ENCODE assay signal across 21 cellular contexts in the genomic region with DNA sequence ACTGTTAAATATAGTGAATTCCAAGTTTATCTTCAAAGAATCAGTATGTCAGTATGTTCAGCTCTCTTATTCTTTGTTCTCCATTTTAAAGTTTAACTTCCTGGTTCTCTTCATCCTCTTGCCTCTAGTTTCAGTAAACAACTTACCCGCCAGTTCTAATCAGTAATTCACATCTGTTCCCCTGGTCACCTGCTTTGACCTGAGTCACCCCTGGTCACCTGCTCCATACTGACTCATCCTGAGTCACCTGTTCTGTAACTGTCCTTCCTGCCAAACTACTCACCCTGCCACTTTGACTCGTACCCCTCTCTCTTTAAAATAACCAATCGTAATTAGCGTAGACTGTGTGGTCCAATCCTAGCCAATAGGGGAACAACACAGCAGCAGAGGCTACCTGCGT.
DNase-seq lines count a peak whose midpoint lies in the region; ATAC-seq and TF ChIP-seq lines count a peak whose summit lies in the region.
"Had no signal": no experiment of that assay in that cellular context is flagged by ENCODE, and none has a peak within 500 bp of the region (broad histone marks: within the 10 kb centered on the region; RNA-seq: fewer than 3 reads in every experiment).

No MANE protein-coding gene starts in this region.

- no peaks in the 10 kb centered on the region for H3K36me3 Mint-ChIP-seq in type B pancreatic cell
- H3K36me3 Mint-ChIP-seq: CD4-positive, CD25-positive, alpha-beta regulatory T cell had no signal

- no peaks in the 10 kb centered on the region for H3K4me1 Mint-ChIP-seq in type B pancreatic cell (ENCODE audit: unreplicated experiment)
- H3K4me1 Mint-ChIP-seq: CD4-positive, CD25-positive, alpha-beta regulatory T cell had no signal

- no peaks in the 10 kb centered on the region for H3K27me3 ChIP-seq in aorta (ENCODE audit: control insufficient read depth in 1 of 2, insufficient read depth in 2 of 2, low read length in 1 of 2)
- H3K27me3 ChIP-seq: Peyer's patch, SJCRH30 had no signal

- no peak overlapping the region for H3K4me3 Mint-ChIP-seq in type B pancreatic cell
- H3K4me3 Mint-ChIP-seq: CD4-positive, CD25-positive, alpha-beta regulatory T cell; HFFc6 had no signal

- intact Hi-C loops in aorta (cut with DNase I): no loop called here

- H3K9me3 Mint-ChIP-seq in type B pancreatic cell: peaks cover 5% of the 10 kb centered on the region

- no peaks in the 10 kb centered on the region for H3K36me3 ChIP-seq in aorta (ENCODE audit: control insufficient read depth in 1 of 2, insufficient read depth in 2 of 2, low read length in 1 of 2)
- H3K36me3 ChIP-seq: Peyer's patch, SJCRH30 had no signal

- H3K27ac ChIP-seq in epithelial cell of prostate (peak overlapping the region; percentile 2), aorta (ENCODE audit: low read depth in 1 of 2, low read length in 2 of 2) (no peak overlapping the region)
- H3K27ac ChIP-seq: Peyer's patch, SJCRH30 had no signal

- peak overlapping the region; percentile 35 for H3K27ac Mint-ChIP-seq in type B pancreatic cell
- H3K27ac Mint-ChIP-seq: CD4-positive, CD25-positive, alpha-beta regulatory T cell; HFFc6 had no signal

- H3K9me3 ChIP-seq in aorta (ENCODE audit: control insufficient read depth, low read length): no peaks in the 10 kb centered on the region
- H3K9me3 ChIP-seq: Peyer's patch, SJCRH30 had no signal

- H3K4me3 ChIP-seq in aorta (ENCODE audit: low read length in 2 of 2): no peak overlapping the region
- H3K4me3 ChIP-seq: K562, Peyer's patch, SJCRH30 had no signal

- TF ChIP-seq CTCF in type B pancreatic cell (conservative IDR thresholded peaks at IDR 0.05): no peak

- peak; percentile 93 for DNase-seq in DMS53 treated with DMSO at 0.1 percent for 48 hours (lab: John Stamatoyannopoulos, UW; ENCODE audit: unreplicated experiment)
- peak; percentile 1 for DNase-seq in OCI-M1 (lab: John Stamatoyannopoulos, UW)
- no peak for DNase-seq in epithelial cell of prostate (ENCODE audit: low read depth, low spot score)
- DNase-seq in type B pancreatic cell (ENCODE audit: extremely low spot score, unreplicated experiment): no peak
- no peak for DNase-seq in NCI-H1417 treated with DMSO at 0.1 percent for 48 hours (lab: John Stamatoyannopoulos, UW)
- DNase-seq in aorta: no peak
- DNase-seq: CD4-positive, CD25-positive, alpha-beta regulatory T cell; COR-L47; GF-D8; H7; HFFc6; NCI-H1105; NCI-H2029 treated with DMSO at 0.1 percent for 48 hours; NCI-H226; NCI-H510A treated with DMSO at 0.1 percent for 48 hours; NCI-H774; NK-92 treated with Interleukin-12 subunit alpha and Interleukin-12 subunit beta, amount 100 ng/mL, for 24 hours; Peyer's patch; SJCRH30 had no signal

- H3K27me3 Mint-ChIP-seq in type B pancreatic cell: no peaks in the 10 kb centered on the region
- H3K27me3 Mint-ChIP-seq: CD4-positive, CD25-positive, alpha-beta regulatory T cell had no signal

- ATAC-seq in aorta (ENCODE audit: low FRiP score) (no peak), GM21737 (IDR thresholded peaks at IDR 0.05; ENCODE audit: unreplicated experiment) (no peak)
- ATAC-seq: K562 had no signal

- H3K4me1 ChIP-seq in aorta (ENCODE audit: control insufficient read depth in 1 of 2, insufficient read depth in 2 of 2, low read length in 2 of 2): no peaks in the 10 kb centered on the region
- H3K4me1 ChIP-seq: Peyer's patch, SJCRH30 had no signal

- 92 to 97% methylated on average over 5 of the region's 5 CpGs for WGBS in aorta, 2 donors

Comparison
In these comparisons a context has a peak if more than half of its experiments do, and no peak if none do; other contexts are left out.
1. DNase-seq: peak in DMS53 treated with DMSO at 0.1 percent for 48 hours (single experiment) and OCI-M1 (single experiment); none in epithelial cell of prostate (single experiment), type B pancreatic cell (single experiment), NCI-H1417 treated with DMSO at 0.1 percent for 48 hours (single experiment) and aorta (0 of 2).